In the genomic region with DNA sequence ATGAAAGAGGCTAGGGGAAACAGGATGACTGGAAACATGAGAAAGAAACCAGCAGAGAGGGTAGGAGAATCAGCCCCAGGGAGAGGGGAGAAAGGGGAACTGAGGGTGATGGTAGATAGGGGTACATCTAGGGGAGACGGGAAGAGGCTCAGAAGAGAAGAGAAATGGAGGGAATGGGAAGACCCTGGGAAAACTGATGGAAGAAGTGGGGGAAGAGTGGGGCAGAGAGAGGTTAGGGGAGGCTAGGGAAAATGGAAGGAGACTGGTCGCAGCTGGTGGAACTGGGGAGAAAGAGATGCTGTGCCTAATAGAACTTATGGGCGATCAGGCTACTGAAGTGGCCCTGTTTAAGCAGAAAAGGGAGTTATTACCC, we compare ENCODE assay signal across 9 cellular contexts. TPM values are rescaled to one million over a fixed set of nuclear protein-coding genes. Genes with fewer than 3 reads are reported as not detected.
DNase-seq lines count a peak whose midpoint lies in the region; ATAC-seq and TF ChIP-seq lines count a peak whose summit lies in the region.
"Had no signal": no experiment of that assay in that cellular context is flagged by ENCODE, and none has a peak within 500 bp of the region (broad histone marks: within the 10 kb centered on the region; RNA-seq: fewer than 3 reads in every experiment).

No MANE protein-coding gene starts in this region.

- H3K9me3 ChIP-seq in NT2/D1 (ENCODE audit: insufficient read depth, low read length) = no peaks in the 10 kb centered on the region

- H3K36me3 ChIP-seq in NT2/D1 (ENCODE audit: insufficient read depth, insufficient read length, low read length) = peaks cover 12% of the 10 kb centered on the region

- H3K9ac ChIP-seq in NT2/D1 (ENCODE audit: insufficient read length, low read depth) = peak overlapping the region; percentile 83

- H3K27ac ChIP-seq in dorsolateral prefrontal cortex = peak overlapping the region in 9 of 59 donors; percentile 2 to 69 (median 27)

- TF ChIP-seq CTCF in dorsolateral prefrontal cortex (IDR thresholded peaks at IDR 0.05 in 54 of 56, conservative IDR thresholded peaks at IDR 0.05 in 2 of 56; ENCODE audit: low read depth in 1 of 56, partially characterized antibody in 56 of 56) (no peak), natural killer cell (IDR thresholded peaks at IDR 0.05) (no peak)

- peak overlapping the region; percentile 80 to 88 for H3K27ac Mint-ChIP-seq in natural killer cell

- peak overlapping the region; percentile 95 for H3K4me3 Mint-ChIP-seq in natural killer cell

- peak overlapping the region; percentile 44 for H3K4me3 ChIP-seq in NT2/D1 (ENCODE audit: insufficient read length, low read depth)
- H3K4me3 ChIP-seq in dorsolateral prefrontal cortex = peak overlapping the region in 44 of 59 donors; percentile 12 to 56 (median 40)

- DNase-seq in AG08395 (ENCODE audit: low spot score) = peak; percentile 13
- no peak for DNase-seq in NT2/D1 (ENCODE audit: low read depth, low spot score)
- DNase-seq in dorsolateral prefrontal cortex = no peak
- DNase-seq in natural killer cell = no peak
- DNase-seq in DMS 273 (lab: John Stamatoyannopoulos, UW; ENCODE audit: unreplicated experiment) = no peak
- DNase-seq in iPS-NIHi11 (ENCODE audit: low spot score) = no peak
- DNase-seq in GM19240 (ENCODE audit: insufficient read length, low spot score) = no peak
- DNase-seq: NCI-H1048 had no signal

- H3K27me3 ChIP-seq in NT2/D1 (ENCODE audit: insufficient read depth, insufficient read length) (peaks cover 4% of the 10 kb centered on the region), dorsolateral prefrontal cortex (peaks cover 0 to 6% (median 0%) of the 10 kb centered on the region in 45 donors)

- intact Hi-C loops in dorsolateral prefrontal cortex (cut with DNase I) (no loop called here), natural killer cell (cut with micrococcal nuclease) (no loop called here)

- ATAC-seq in natural killer cell (peak in 1 of 3 donors; percentile 16), HG03521 (IDR thresholded peaks at IDR 0.05; ENCODE audit: unreplicated experiment) (no peak)

- H3K4me1 Mint-ChIP-seq in natural killer cell = peaks cover 31 to 32% of the 10 kb centered on the region in 2 donors

- H3K9me3 Mint-ChIP-seq in natural killer cell = no peaks in the 10 kb centered on the region

- peaks cover 6% of the 10 kb centered on the region for H3K36me3 Mint-ChIP-seq in natural killer cell

- peaks cover 2% of the 10 kb centered on the region for H3K4me1 ChIP-seq in NT2/D1 (ENCODE audit: insufficient read depth, insufficient read length)

- no peaks in the 10 kb centered on the region for H3K27me3 Mint-ChIP-seq in natural killer cell (ENCODE audit: low read depth in 2 of 2)

RNA-seq across cellular contexts. Expression of a gene that starts 0.5 kb away (rescaled TPM):
- 1 to 10 TPM in 105 of 120 experiments, under 1 TPM in 15; 0.47 to 8.8 (median 1.9) TPM for total RNA-seq in dorsolateral prefrontal cortex
- total RNA-seq in natural killer cell = 1 to 10 TPM; 6.4 to 9.3 (median 6.4) TPM

RNA-seq across cellular contexts. Expression of a gene that starts 25.3 kb away (rescaled TPM):
- total RNA-seq in dorsolateral prefrontal cortex (10 to 100 TPM in 70 of 120 experiments, 1 to 10 TPM in 50; 6.3 to 15.8 (median 10.3) TPM), natural killer cell (10 to 100 TPM; 20.0 to 27.4 (median 25.3) TPM)

RNA-seq across cellular contexts. Expression of a gene that starts 54.1 kb away (rescaled TPM):
- 10 to 100 TPM in 113 of 120 experiments, 1 to 10 TPM in 7; 4.1 to 22.1 (median 15.5) TPM for total RNA-seq in dorsolateral prefrontal cortex
- under 1 TPM; 0.14 to 0.18 (median 0.16) TPM for total RNA-seq in natural killer cell

Comparison
In these comparisons a context has a peak if more than half of its experiments do, and no peak if none do; other contexts are left out.
1. RNA of a gene that starts 54.1 kb away (total RNA-seq): 4.1 to 22.1 TPM in dorsolateral prefrontal cortex; 0.14 to 0.18 TPM in natural killer cell; every median in the first group is over 4 times any median in the second.